ENCODE assay signal across 35 cellular contexts in the genomic region with DNA sequence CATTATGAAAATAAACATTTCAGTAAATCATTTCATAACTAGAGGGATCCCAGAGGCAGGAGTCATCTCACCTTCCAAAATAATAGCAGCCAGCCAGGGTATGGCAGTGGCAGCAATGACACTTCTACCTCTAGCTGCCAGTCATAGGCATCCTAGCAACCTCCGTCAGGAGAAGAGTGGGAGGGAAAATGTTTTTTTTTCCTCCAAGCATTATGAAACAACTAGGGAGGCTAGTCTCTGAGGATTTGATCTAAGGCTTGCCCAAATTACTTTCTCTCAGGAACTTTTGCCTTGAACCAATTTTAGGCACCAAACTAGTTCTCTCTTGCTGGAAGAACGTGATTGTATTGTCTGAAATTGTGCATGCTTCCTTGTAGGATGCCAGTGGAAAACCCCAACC.
DNase-seq lines count a peak whose midpoint lies in the region; ATAC-seq, FAIRE-seq and TF ChIP-seq lines count a peak whose summit lies in the region.
"Had no signal": no experiment of that assay in that cellular context is flagged by ENCODE, and none has a peak within 500 bp of the region (broad histone marks: within the 10 kb centered on the region; RNA-seq: fewer than 3 reads in every experiment).

No MANE protein-coding gene starts in this region.

- H3K4me3 ChIP-seq in mammary epithelial cell (replicated peaks in 1 of 3; ENCODE audit: insufficient read depth in 1 of 3, low read depth in 2 of 3, low read length in 3 of 3) (no peak overlapping the region), keratinocyte (ENCODE audit: control insufficient read depth in 2 of 3, extremely low read depth in 1 of 3, insufficient read depth in 2 of 3, low read depth in 1 of 3, low read length in 3 of 3) (no peak overlapping the region), vagina (no peak overlapping the region)
- H3K4me3 ChIP-seq: ascending aorta, GM23338, hepatocyte, mucosa of descending colon, SJSA1, stomach, thyroid gland had no signal

- H3K9ac ChIP-seq in mammary epithelial cell (ENCODE audit: insufficient read depth, low read length), result no peak overlapping the region
- no peak overlapping the region for H3K9ac ChIP-seq in keratinocyte (ENCODE audit: control insufficient read depth, extremely low read depth, insufficient read depth, low read length)

- H3K27ac ChIP-seq in mammary epithelial cell (ENCODE audit: insufficient read depth, low read depth, low read length), result no peak overlapping the region
- H3K27ac ChIP-seq in keratinocyte (ENCODE audit: control insufficient read depth, insufficient read depth, low read length), result no peak overlapping the region
- H3K27ac ChIP-seq in vagina, result no peak overlapping the region
- H3K27ac ChIP-seq: ascending aorta, hepatocyte, SJSA1, stomach, thyroid gland, WERI-Rb-1 had no signal

- H3K27me3 ChIP-seq in mammary epithelial cell (ENCODE audit: insufficient read depth, low read length) (no peaks in the 10 kb centered on the region), keratinocyte (ENCODE audit: control insufficient read depth, extremely low read depth, insufficient read depth, low read length) (no peaks in the 10 kb centered on the region), vagina (no peaks in the 10 kb centered on the region)
- H3K27me3 ChIP-seq: ascending aorta, hepatocyte, SJSA1, stomach, thyroid gland had no signal

- DNase-seq in activated CD4-positive, alpha-beta T cell treated with anti-CD3 and anti-CD28 coated beads for 36 hours, result no peak
- DNase-seq in activated CD4-positive, alpha-beta T cell treated with anti-CD3 and anti-CD28 coated beads, Interleukin-2, amount 10 ng/mL, durations not matched to agents 7 days and 5 days, result no peak
- peak; percentile 30 for DNase-seq in mammary epithelial cell
- no peak for DNase-seq in keratinocyte (ENCODE audit: low read depth, low spot score)
- DNase-seq in GM13977 (ENCODE audit: low spot score), result no peak
- DNase-seq in stimulated activated CD4-positive, alpha-beta T cell treated with anti-CD3 and anti-CD28 coated beads, Interleukin-2, amount 100 ng/mL, for 48 hours, result no peak
- no peak for DNase-seq in vagina (ENCODE audit: extremely low spot score in 2 of 2)
- DNase-seq in immature natural killer cell, result no peak
- DNase-seq: 8988T; activated CD4-positive, alpha-beta T cell treated with anti-CD3 and anti-CD28 coated beads, Interleukin-2, amount 10 ng/mL, durations not matched to agents 24 days and 14 days; activated effector memory CD4-positive, alpha-beta T cell treated with anti-CD3 and anti-CD28 coated beads, Interleukin-2, amount 50 U/mL, for 16 hours; activated naive CD8-positive, alpha-beta T cell treated with anti-CD3 and anti-CD28 coated beads for 36 hours; Caco-2; central memory CD4-positive, alpha-beta T cell; cortex of kidney; effector memory CD8-positive, alpha-beta T cell; Karpas-422; mucosa of descending colon; MV-4-11; natural killer cell; NCI-H1436 treated with DMSO at 0.1 percent for 48 hours; NCI-H2081 treated with DMSO at 0.1 percent for 48 hours; NCI-H748 treated with DMSO at 0.1 percent for 48 hours; RPMI8226; small intestine; stimulated activated CD4-positive, alpha-beta T cell treated with anti-CD3 and anti-CD28 coated beads, Interleukin-2, amount 100 ng/mL, for 24 hours; stomach; T1000; thyroid gland; WERI-Rb-1 had no signal

- POLR2A ChIA-PET in activated CD4-positive, alpha-beta T cell treated with anti-CD3 and anti-CD28 coated beads for 36 hours (lab: Charles Lee), result no interaction called here
- POLR2A ChIA-PET in activated CD4-positive, alpha-beta T cell treated with anti-CD3 and anti-CD28 coated beads, Interleukin-2, amount 10 ng/mL, durations not matched to agents 7 days and 5 days (lab: Charles Lee), result no interaction called here

- intact Hi-C loops in activated CD4-positive, alpha-beta T cell treated with anti-CD3 and anti-CD28 coated beads for 36 hours (cut with DNase I, micrococcal nuclease), result no loop called here
- intact Hi-C loops in mammary epithelial cell (cut with micrococcal nuclease), result no loop called here
- intact Hi-C loops in vagina (cut with DNase I), result no loop called here

- no peak overlapping the region for H3K27ac Mint-ChIP-seq in activated CD4-positive, alpha-beta T cell treated with anti-CD3 and anti-CD28 coated beads for 36 hours
- H3K27ac Mint-ChIP-seq in activated CD4-positive, alpha-beta T cell treated with anti-CD3 and anti-CD28 coated beads, Interleukin-2, amount 10 ng/mL, durations not matched to agents 7 days and 5 days, result no peak overlapping the region
- no peak overlapping the region for H3K27ac Mint-ChIP-seq in immature natural killer cell
- H3K27ac Mint-ChIP-seq: activated CD4-positive, alpha-beta T cell treated with anti-CD3 and anti-CD28 coated beads, Interleukin-2, amount 10 ng/mL, durations not matched to agents 24 days and 14 days; activated naive CD8-positive, alpha-beta T cell treated with anti-CD3 and anti-CD28 coated beads for 36 hours; CD14-positive monocyte; effector memory CD8-positive, alpha-beta T cell; GM23338; natural killer cell had no signal

- no peaks in the 10 kb centered on the region for H3K9me1 ChIP-seq in keratinocyte (ENCODE audit: control insufficient read depth, extremely low read depth, insufficient read depth, low read length)

- no TSS peak for BruUV-seq in mammary epithelial cell (replicated peaks; lab: Mats Ljungman, UMichigan)

- no peak for TF ChIP-seq POLR2A in vagina (IDR thresholded peaks at IDR 0.05)

- in situ Hi-C loops in mammary epithelial cell (cut with MboI; ENCODE audit: low sequenced_read_pairs in 2 of 2), result no loop called here
- in situ Hi-C loops in GM13977 (cut with MboI; ENCODE audit: low pct_unique_long_range_greater_than_20kb, low sequenced_read_pairs, unreplicated experiment), result no loop called here

- WGBS in mammary epithelial cell (ENCODE audit: low coverage, missing lambda C conversion rate), result 19% methylated on average over 1 of the region's 2 CpGs

- H3K4me2 ChIP-seq in mammary epithelial cell (ENCODE audit: insufficient read depth, low read depth, low read length) (no peak overlapping the region), keratinocyte (ENCODE audit: control insufficient read depth, extremely low read depth, insufficient read depth, low read depth, low read length) (no peak overlapping the region)
- H3K4me2 ChIP-seq: GM23338, hepatocyte had no signal

- no peaks in the 10 kb centered on the region for H3K9me3 ChIP-seq in mammary epithelial cell (replicated peaks; ENCODE audit: insufficient read depth, low read length)
- no peaks in the 10 kb centered on the region for H3K9me3 ChIP-seq in keratinocyte (ENCODE audit: control insufficient read depth, low read depth, low read length)
- H3K9me3 ChIP-seq in vagina, result no peaks in the 10 kb centered on the region
- H3K9me3 ChIP-seq: ascending aorta, Caco-2, mucosa of descending colon, SJSA1, stomach, thyroid gland had no signal

- peaks cover 15% of the 10 kb centered on the region for H3K27me3 Mint-ChIP-seq in activated CD4-positive, alpha-beta T cell treated with anti-CD3 and anti-CD28 coated beads for 36 hours
- H3K27me3 Mint-ChIP-seq in activated CD4-positive, alpha-beta T cell treated with anti-CD3 and anti-CD28 coated beads, Interleukin-2, amount 10 ng/mL, durations not matched to agents 7 days and 5 days, result peaks cover 17% of the 10 kb centered on the region
- H3K27me3 Mint-ChIP-seq in immature natural killer cell (ENCODE audit: low read depth in 3 of 3), result peaks cover 0 to 3% (median 2%) of the 10 kb centered on the region in 3 donors
- H3K27me3 Mint-ChIP-seq: effector memory CD8-positive, alpha-beta T cell had no signal

- H3K4me3 Mint-ChIP-seq in activated CD4-positive, alpha-beta T cell treated with anti-CD3 and anti-CD28 coated beads for 36 hours, result no peak overlapping the region
- no peak overlapping the region for H3K4me3 Mint-ChIP-seq in activated CD4-positive, alpha-beta T cell treated with anti-CD3 and anti-CD28 coated beads, Interleukin-2, amount 10 ng/mL, durations not matched to agents 7 days and 5 days
- H3K4me3 Mint-ChIP-seq in immature natural killer cell, result no peak overlapping the region
- H3K4me3 Mint-ChIP-seq: activated CD4-positive, alpha-beta T cell treated with anti-CD3 and anti-CD28 coated beads, Interleukin-2, amount 10 ng/mL, durations not matched to agents 24 days and 14 days; activated naive CD8-positive, alpha-beta T cell treated with anti-CD3 and anti-CD28 coated beads for 36 hours; CD14-positive monocyte; effector memory CD8-positive, alpha-beta T cell; GM23338; natural killer cell had no signal

- H3K4me1 ChIP-seq in mammary epithelial cell (ENCODE audit: insufficient read depth, low read length) (peaks cover 35% of the 10 kb centered on the region), keratinocyte (ENCODE audit: control insufficient read depth, extremely low read depth, insufficient read depth, low read length) (peaks cover 10% of the 10 kb centered on the region), vagina (peaks cover 23% of the 10 kb centered on the region)
- H3K4me1 ChIP-seq: ascending aorta had no signal

- H3K9me3 Mint-ChIP-seq in activated CD4-positive, alpha-beta T cell treated with anti-CD3 and anti-CD28 coated beads for 36 hours (ENCODE audit: low read depth), result peaks cover 6% of the 10 kb centered on the region
- peaks cover 15% of the 10 kb centered on the region for H3K9me3 Mint-ChIP-seq in activated CD4-positive, alpha-beta T cell treated with anti-CD3 and anti-CD28 coated beads, Interleukin-2, amount 10 ng/mL, durations not matched to agents 7 days and 5 days
- H3K9me3 Mint-ChIP-seq in immature natural killer cell, result peaks cover 0 to 5% (median 3%) of the 10 kb centered on the region in 6 donors
- H3K9me3 Mint-ChIP-seq: activated naive CD8-positive, alpha-beta T cell treated with anti-CD3 and anti-CD28 coated beads for 36 hours; effector memory CD8-positive, alpha-beta T cell had no signal

- no peak for FAIRE-seq in keratinocyte (lab: Jason Lieb, UNC)
- FAIRE-seq: small intestine had no signal

- no peaks in the 10 kb centered on the region for H3K36me3 Mint-ChIP-seq in activated CD4-positive, alpha-beta T cell treated with anti-CD3 and anti-CD28 coated beads for 36 hours (ENCODE audit: low read depth)
- H3K36me3 Mint-ChIP-seq in activated CD4-positive, alpha-beta T cell treated with anti-CD3 and anti-CD28 coated beads, Interleukin-2, amount 10 ng/mL, durations not matched to agents 7 days and 5 days (ENCODE audit: low read depth), result peaks cover 3% of the 10 kb centered on the region
- peaks cover 0 to 2% (median 0%) of the 10 kb centered on the region in 3 donors for H3K36me3 Mint-ChIP-seq in immature natural killer cell
- H3K36me3 Mint-ChIP-seq: activated naive CD8-positive, alpha-beta T cell treated with anti-CD3 and anti-CD28 coated beads for 36 hours; CD14-positive monocyte; natural killer cell had no signal

- H4K20me1 ChIP-seq in mammary epithelial cell (ENCODE audit: insufficient read depth, low read length) (no peaks in the 10 kb centered on the region), keratinocyte (ENCODE audit: control insufficient read depth, extremely low read depth, insufficient read depth, low read length) (no peaks in the 10 kb centered on the region)

- CTCF ChIA-PET in activated CD4-positive, alpha-beta T cell treated with anti-CD3 and anti-CD28 coated beads for 36 hours (lab: Charles Lee), result no interaction called here
- CTCF ChIA-PET in activated CD4-positive, alpha-beta T cell treated with anti-CD3 and anti-CD28 coated beads, Interleukin-2, amount 10 ng/mL, durations not matched to agents 7 days and 5 days (lab: Charles Lee), result interaction anchor here (0.7 to 1.3 kb wide), 2 partner anchors 29 to 33 kb away, joined by 3 read pairs; no protein-coding TSS in a partner anchor
- CTCF ChIA-PET in mammary epithelial cell (lab: Charles Lee; ENCODE audit: low non-redundant PET), result no interaction called here

- TF ChIP-seq CTCF in mammary epithelial cell (conservative IDR thresholded peaks at IDR 0.05 in 1 of 2, IDR thresholded peaks at IDR 0.05 in 1 of 2; ENCODE audit: extremely low read depth in 1 of 2, insufficient read depth in 1 of 2, low read depth in 1 of 2, low read length in 2 of 2), result no peak
- no peak for TF ChIP-seq CTCF in keratinocyte (optimal IDR thresholded peaks at IDR 0.05 in 1 of 3, IDR thresholded peaks at IDR 0.05 in 1 of 3, conservative IDR thresholded peaks at IDR 0.05 in 1 of 3; ENCODE audit: extremely low read depth in 1 of 3, insufficient read depth in 2 of 3, low read length in 3 of 3)
- no peak for TF ChIP-seq CTCF in GM13977 (IDR thresholded peaks at IDR 0.05; ENCODE audit: extremely low read depth, insufficient read depth, missing control alignments)
- TF ChIP-seq CTCF in vagina (IDR thresholded peaks at IDR 0.05), result no peak

- dilution Hi-C loops in mammary epithelial cell (cut with HindIII; ENCODE audit: low sequenced_read_pairs), result no loop called here
- dilution Hi-C loops in keratinocyte (cut with MboI; ENCODE audit: extremely low pct_ligation_motif_present, low sequenced_read_pairs), result no loop called here

- no peaks in the 10 kb centered on the region for H3K36me3 ChIP-seq in mammary epithelial cell (ENCODE audit: insufficient read depth, low read length)
- H3K36me3 ChIP-seq in keratinocyte (ENCODE audit: control insufficient read depth in 2 of 2, extremely low read depth in 1 of 2, insufficient read depth in 2 of 2, low read length in 2 of 2), result no peaks in the 10 kb centered on the region
- H3K36me3 ChIP-seq in vagina, result no peaks in the 10 kb centered on the region
- H3K36me3 ChIP-seq: ascending aorta, SJSA1, stomach, thyroid gland, WERI-Rb-1 had no signal

- H3K4me1 Mint-ChIP-seq in activated CD4-positive, alpha-beta T cell treated with anti-CD3 and anti-CD28 coated beads for 36 hours, result peaks cover 2% of the 10 kb centered on the region
- H3K4me1 Mint-ChIP-seq in activated CD4-positive, alpha-beta T cell treated with anti-CD3 and anti-CD28 coated beads, Interleukin-2, amount 10 ng/mL, durations not matched to agents 7 days and 5 days, result peaks cover 4% of the 10 kb centered on the region
- peaks cover 0 to 5% of the 10 kb centered on the region in 2 donors for H3K4me1 Mint-ChIP-seq in immature natural killer cell
- H3K4me1 Mint-ChIP-seq: GM23338 had no signal

- ATAC-seq in activated CD4-positive, alpha-beta T cell treated with anti-CD3 and anti-CD28 coated beads for 36 hours, result peak; percentile 30
- ATAC-seq: effector memory CD8-positive, alpha-beta T cell; GM23338; mucosa of descending colon; natural killer cell had no signal

- peak overlapping the region; percentile 78 for H2AFZ ChIP-seq in mammary epithelial cell (ENCODE audit: low read depth, low read length)
- peak overlapping the region; percentile 5 for H2AFZ ChIP-seq in keratinocyte (ENCODE audit: control insufficient read depth, low read length)
- H2AFZ ChIP-seq: GM23338, hepatocyte had no signal

- no peaks in the 10 kb centered on the region for H3K79me2 ChIP-seq in mammary epithelial cell (ENCODE audit: insufficient read depth, low read length)
- no peaks in the 10 kb centered on the region for H3K79me2 ChIP-seq in keratinocyte (ENCODE audit: control insufficient read depth, insufficient read depth, low read length)
- H3K79me2 ChIP-seq: hepatocyte had no signal
